10 cellular contexts compared by ENCODE assay signal in the genomic region with DNA sequence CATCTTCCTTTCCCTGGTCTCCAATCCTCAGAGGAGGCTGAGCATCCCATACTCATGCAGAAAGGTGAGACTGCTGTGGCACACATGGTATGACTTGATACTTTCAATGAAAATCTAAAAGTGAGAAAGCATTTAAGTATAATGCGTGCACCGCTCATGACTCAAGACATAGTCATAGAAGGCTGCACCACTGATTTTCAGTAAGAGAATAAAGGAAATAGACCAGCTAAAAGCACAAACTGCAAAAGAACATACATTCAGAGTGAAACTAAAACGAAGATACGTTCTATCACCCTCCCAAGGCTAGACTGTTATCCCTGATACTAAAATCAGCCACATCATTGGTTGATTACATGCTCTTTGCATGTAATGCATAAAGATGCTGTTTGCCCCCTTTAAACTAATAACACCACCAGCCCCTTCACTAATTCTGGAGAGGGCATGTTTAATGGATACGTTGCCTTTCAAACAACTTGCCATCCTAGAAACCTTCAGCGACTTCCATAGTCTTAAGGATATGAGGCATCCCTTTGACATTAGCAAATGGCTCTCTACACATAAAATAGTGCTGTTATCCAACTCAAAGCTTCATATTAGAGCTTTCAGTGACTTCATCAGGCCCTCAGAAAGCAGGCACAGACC. TPM values are rescaled to one million over a fixed set of nuclear protein-coding genes. Genes with fewer than 3 reads are reported as not detected.
DNase-seq lines count a peak whose midpoint lies in the region; ATAC-seq and TF ChIP-seq lines count a peak whose summit lies in the region.
"Had no signal": no experiment of that assay in that cellular context is flagged by ENCODE, and none has a peak within 500 bp of the region (broad histone marks: within the 10 kb centered on the region; RNA-seq: fewer than 3 reads in every experiment).

No MANE protein-coding gene starts in this region.

- H3K27me3 Mint-ChIP-seq in brain: peaks cover 66% of the 10 kb centered on the region

- no peak overlapping the region for H3K9ac ChIP-seq in neural cell (ENCODE audit: low read length)

- no peak for TF ChIP-seq EP300 in neural cell (conservative IDR thresholded peaks at IDR 0.05; ENCODE audit: poor library complexity, severe bottlenecking)

- no peak overlapping the region for H2AFZ ChIP-seq in neural cell (ENCODE audit: low read depth, low read length)

- H3K27ac Mint-ChIP-seq in brain: peak overlapping the region in 1 of 5 experiments; percentile 52
- H3K27ac Mint-ChIP-seq: activated naive CD4-positive, alpha-beta T cell treated with anti-CD3 and anti-CD28 coated beads, Interleukin-2, amount 50 U/mL, for 72 hours had no signal

- no peak for TF ChIP-seq CTCF in GM10266 (IDR thresholded peaks at IDR 0.05; ENCODE audit: control insufficient read depth, insufficient read depth, low read depth, missing control alignments)
- TF ChIP-seq CTCF in brain (conservative IDR thresholded peaks at IDR 0.05): no peak
- no peak for TF ChIP-seq CTCF in neural cell (IDR thresholded peaks at IDR 0.05; ENCODE audit: poor library complexity, severe bottlenecking)
- TF ChIP-seq CTCF in right atrium auricular region (IDR thresholded peaks at IDR 0.05): no peak

- no peaks in the 10 kb centered on the region for H3K36me3 Mint-ChIP-seq in brain

- H3K4me3 ChIP-seq in neural cell (ENCODE audit: low read length): peak overlapping the region; percentile 83
- peak overlapping the region in 1 of 2 donors; percentile 74 for H3K4me3 ChIP-seq in aorta (ENCODE audit: low read length in 2 of 2)
- no peak overlapping the region for H3K4me3 ChIP-seq in right atrium auricular region

- 55 to 64% methylated on average over 6 of the region's 6 CpGs for WGBS in aorta, 2 donors

- H3K4me2 ChIP-seq in neural cell (ENCODE audit: low read length): no peak overlapping the region

- no peak for TF ChIP-seq RAD21 in neural cell (conservative IDR thresholded peaks at IDR 0.05)

- H3K9me3 ChIP-seq in neural cell (ENCODE audit: low read length) (no peaks in the 10 kb centered on the region), aorta (ENCODE audit: control insufficient read depth, low read length) (no peaks in the 10 kb centered on the region), right atrium auricular region (peaks cover 0 to 4% of the 10 kb centered on the region in 2 donors)

- H3K79me2 ChIP-seq in neural cell (replicated peaks; ENCODE audit: insufficient read depth, low read length): no peaks in the 10 kb centered on the region

- peak; percentile 60 for ATAC-seq in HG02610 (IDR thresholded peaks at IDR 0.05; ENCODE audit: unreplicated experiment)
- ATAC-seq in aorta (ENCODE audit: low FRiP score): no peak
- ATAC-seq in HG03196 (IDR thresholded peaks at IDR 0.05; ENCODE audit: unreplicated experiment): no peak

- H3K4me1 Mint-ChIP-seq in brain: peaks cover 20% of the 10 kb centered on the region

- H3K4me1 ChIP-seq in aorta (ENCODE audit: control insufficient read depth in 1 of 2, insufficient read depth in 2 of 2, low read length in 2 of 2) (peaks cover 0 to 1% of the 10 kb centered on the region in 2 donors), right atrium auricular region (peaks cover 0 to 19% of the 10 kb centered on the region in 2 donors)

- H3K27me3 ChIP-seq in neural cell (ENCODE audit: insufficient read depth, low read depth, low read length): peaks cover 36% of the 10 kb centered on the region
- H3K27me3 ChIP-seq in aorta (ENCODE audit: control insufficient read depth in 1 of 2, insufficient read depth in 2 of 2, low read length in 1 of 2): no peaks in the 10 kb centered on the region
- H3K27me3 ChIP-seq in right atrium auricular region: peaks cover 4 to 16% of the 10 kb centered on the region in 2 donors

- H3K4me3 Mint-ChIP-seq in brain: peak overlapping the region in 4 of 5 experiments; percentile 80 to 86 (median 84)

- no peaks in the 10 kb centered on the region for H3K9me2 ChIP-seq in neural cell (ENCODE audit: insufficient read depth, low read length)

- H3F3A ChIP-seq in neural cell (ENCODE audit: insufficient read depth, low read length, poor library complexity, severe bottlenecking): no peaks in the 10 kb centered on the region

- H3K9me3 Mint-ChIP-seq in brain: no peaks in the 10 kb centered on the region
- H3K9me3 Mint-ChIP-seq: activated naive CD4-positive, alpha-beta T cell treated with anti-CD3 and anti-CD28 coated beads, Interleukin-2, amount 50 U/mL, for 72 hours had no signal

- intact Hi-C loops in aorta (cut with DNase I): loop anchor here (5.0 to 10.0 kb wide), 2 partner anchors 48 to 55 kb away; no protein-coding TSS in a partner anchor

- H3K36me3 ChIP-seq in neural cell (ENCODE audit: insufficient read depth, low read length): no peaks in the 10 kb centered on the region
- H3K36me3 ChIP-seq in aorta (ENCODE audit: control insufficient read depth in 1 of 2, insufficient read depth in 2 of 2, low read length in 1 of 2): no peaks in the 10 kb centered on the region
- no peaks in the 10 kb centered on the region for H3K36me3 ChIP-seq in right atrium auricular region

- DNase-seq in GM10266 (ENCODE audit: extremely low spot score) (peak; percentile 21), aorta (no peak), NCI-H1694 treated with DMSO at 0.1 percent for 48 hours (lab: John Stamatoyannopoulos, UW) (no peak), right atrium auricular region (ENCODE audit: low spot score) (no peak)
- DNase-seq: NCI-H187 had no signal

- H3K27ac ChIP-seq in neural cell (ENCODE audit: low read length): no peak overlapping the region
- H3K27ac ChIP-seq in aorta (ENCODE audit: low read depth in 1 of 2, low read length in 2 of 2): peak overlapping the region in 1 of 2 donors; percentile 20
- no peak overlapping the region for H3K27ac ChIP-seq in right atrium auricular region

- no peaks in the 10 kb centered on the region for H4K20me1 ChIP-seq in neural cell (ENCODE audit: insufficient read depth)

TF ChIP-seq in neural cell, 6 proteins besides CTCF, POLR2A, EP300 and RAD21:
- no peak for TF ChIP-seq SMC3 (conservative IDR thresholded peaks at IDR 0.05; ENCODE audit: poor library complexity)
- TF ChIP-seq TAF1 (IDR thresholded peaks at IDR 0.05; ENCODE audit: low read depth): no peak
- no peak for TF ChIP-seq MXI1 (conservative IDR thresholded peaks at IDR 0.05; ENCODE audit: poor library complexity, severe bottlenecking)
- TF ChIP-seq, protein P1, sequence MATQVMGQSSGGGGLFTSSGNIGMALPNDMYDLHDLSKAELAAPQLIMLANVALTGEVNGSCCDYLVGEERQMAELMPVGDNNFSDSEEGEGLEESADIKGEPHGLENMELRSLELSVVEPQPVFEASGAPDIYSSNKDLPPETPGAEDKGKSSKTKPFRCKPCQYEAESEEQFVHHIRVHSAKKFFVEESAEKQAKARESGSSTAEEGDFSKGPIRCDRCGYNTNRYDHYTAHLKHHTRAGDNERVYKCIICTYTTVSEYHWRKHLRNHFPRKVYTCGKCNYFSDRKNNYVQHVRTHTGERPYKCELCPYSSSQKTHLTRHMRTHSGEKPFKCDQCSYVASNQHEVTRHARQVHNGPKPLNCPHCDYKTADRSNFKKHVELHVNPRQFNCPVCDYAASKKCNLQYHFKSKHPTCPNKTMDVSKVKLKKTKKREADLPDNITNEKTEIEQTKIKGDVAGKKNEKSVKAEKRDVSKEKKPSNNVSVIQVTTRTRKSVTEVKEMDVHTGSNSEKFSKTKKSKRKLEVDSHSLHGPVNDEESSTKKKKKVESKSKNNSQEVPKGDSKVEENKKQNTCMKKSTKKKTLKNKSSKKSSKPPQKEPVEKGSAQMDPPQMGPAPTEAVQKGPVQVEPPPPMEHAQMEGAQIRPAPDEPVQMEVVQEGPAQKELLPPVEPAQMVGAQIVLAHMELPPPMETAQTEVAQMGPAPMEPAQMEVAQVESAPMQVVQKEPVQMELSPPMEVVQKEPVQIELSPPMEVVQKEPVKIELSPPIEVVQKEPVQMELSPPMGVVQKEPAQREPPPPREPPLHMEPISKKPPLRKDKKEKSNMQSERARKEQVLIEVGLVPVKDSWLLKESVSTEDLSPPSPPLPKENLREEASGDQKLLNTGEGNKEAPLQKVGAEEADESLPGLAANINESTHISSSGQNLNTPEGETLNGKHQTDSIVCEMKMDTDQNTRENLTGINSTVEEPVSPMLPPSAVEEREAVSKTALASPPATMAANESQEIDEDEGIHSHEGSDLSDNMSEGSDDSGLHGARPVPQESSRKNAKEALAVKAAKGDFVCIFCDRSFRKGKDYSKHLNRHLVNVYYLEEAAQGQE (IDR thresholded peaks at IDR 0.05; ENCODE audit: borderline replicate concordance): no peak
- TF ChIP-seq POLR2AphosphoS5 (IDR thresholded peaks at IDR 0.05): no peak
- TF ChIP-seq EZH2 (IDR thresholded peaks at IDR 0.05; ENCODE audit: borderline replicate concordance, insufficient read depth, low read length, poor library complexity, severe bottlenecking): no peak

RNA-seq across cellular contexts. Expression of a gene that starts 2.1 kb away (rescaled TPM):
- polyA plus RNA-seq in brain (ENCODE audit: insufficient read depth, low read depth, low replicate concordance): 8.1 TPM
- 0.64 and 0.92 TPM in 2 replicates for polyA plus RNA-seq in neural cell
- 0.73 and 1.5 TPM in 2 replicates for polyA minus RNA-seq in neural cell
- total RNA-seq in aorta: 10 to 100 TPM in 1 of 2 donors, 1 to 10 TPM in 1; 9.2 to 18.1 TPM
- 10 to 100 TPM in 1 of 2 donors, 1 to 10 TPM in 1; 4.5 to 11.0 TPM for polyA plus RNA-seq in aorta
- under 1 TPM; 0.12 to 0.19 TPM for total RNA-seq in right atrium auricular region
- total RNA-seq: activated naive CD4-positive, alpha-beta T cell treated with anti-CD3 and anti-CD28 coated beads, Interleukin-2, amount 50 U/mL, for 72 hours had no signal
